ENCODE assay signal across 11 cellular contexts in genomic region chr19:17688853-17689595, GRCh38. TPM values are rescaled to one million over a fixed set of nuclear protein-coding genes. Genes with fewer than 3 reads are reported as not detected.
DNase-seq lines count a peak whose midpoint lies in the region; FAIRE-seq and TF ChIP-seq lines count a peak whose summit lies in the region.
"Had no signal": no experiment of that assay in that cellular context is flagged by ENCODE, and none has a peak within 500 bp of the region (broad histone marks: within the 10 kb centered on the region; RNA-seq: fewer than 3 reads in every experiment).

No MANE protein-coding gene starts in this region.

- peaks cover 23% of the 10 kb centered on the region for H4K20me1 ChIP-seq in neural progenitor cell (ENCODE audit: low read depth)

- H3K4me1 ChIP-seq in NT2/D1 (ENCODE audit: insufficient read depth, insufficient read length) (peaks cover 15% of the 10 kb centered on the region), endocrine pancreas (ENCODE audit: control insufficient read depth, insufficient read depth, low read length) (no peaks in the 10 kb centered on the region), neural progenitor cell (peaks cover 24% of the 10 kb centered on the region)

- DNase-seq in Calu3 (no peak), NT2/D1 (ENCODE audit: low read depth, low spot score) (no peak), neural progenitor cell (ENCODE audit: low spot score) (no peak), GDM1 (lab: John Stamatoyannopoulos, UW) (no peak), urothelium cell line (ENCODE audit: low spot score) (no peak), HEK293T (ENCODE audit: extremely low spot score) (no peak)

- BruUV-seq in Calu3 (replicated peaks; lab: Mats Ljungman, UMichigan), result no TSS peak

- TF ChIP-seq CTCF in Calu3 (IDR thresholded peaks at IDR 0.05; ENCODE audit: unreplicated experiment), result no peak
- no peak for TF ChIP-seq CTCF in neural progenitor cell (IDR thresholded peaks at IDR 0.05)

- CTCF ChIA-PET in Calu3 (lab: Charles Lee), result interaction anchor here (0.7 kb wide), 1 partner anchor 9 kb away, joined by 4 read pairs; no protein-coding TSS in a partner anchor
- CTCF ChIA-PET in HEK293T (lab: Yijun Ruan, JAX), result interaction anchor here (0.5 to 0.9 kb wide), 2 partner anchors 76 to 1010 kb away, joined by 3 to 8 read pairs; no protein-coding TSS in a partner anchor

- H3K4me2 ChIP-seq in neural progenitor cell, result peak overlapping the region; percentile 89
- H3K4me2 ChIP-seq: BLaER1 treated with 17β-estradiol and CSF1 and Interleukin-3, amounts not matched to agents 10 nM and 100 nM had no signal

- H3K9me3 ChIP-seq in NT2/D1 (ENCODE audit: insufficient read depth, low read length) (no peaks in the 10 kb centered on the region), endocrine pancreas (ENCODE audit: control insufficient read depth, low read length) (no peaks in the 10 kb centered on the region), neural progenitor cell (ENCODE audit: low read depth) (no peaks in the 10 kb centered on the region)
- H3K9me3 ChIP-seq: BLaER1 treated with 17β-estradiol and CSF1 and Interleukin-3, amounts not matched to agents 10 nM and 100 nM had no signal

- H3K9ac ChIP-seq in NT2/D1 (ENCODE audit: insufficient read length, low read depth) (peak overlapping the region; percentile 78), endocrine pancreas (ENCODE audit: control insufficient read depth, insufficient read depth, low read length) (peak overlapping the region; percentile 22), neural progenitor cell (no peak overlapping the region)
- H3K9ac ChIP-seq: BLaER1 treated with 17β-estradiol and CSF1 and Interleukin-3, amounts not matched to agents 10 nM and 100 nM had no signal

- no peaks in the 10 kb centered on the region for H3K27me3 ChIP-seq in NT2/D1 (ENCODE audit: insufficient read depth, insufficient read length)
- no peaks in the 10 kb centered on the region for H3K27me3 ChIP-seq in endocrine pancreas (ENCODE audit: control insufficient read depth, insufficient read depth, low read length)
- H3K27me3 ChIP-seq in neural progenitor cell, result peaks cover 29% of the 10 kb centered on the region

- H3K27ac Mint-ChIP-seq in Calu3 (ENCODE audit: unreplicated experiment) (no peak overlapping the region), neural progenitor cell (no peak overlapping the region)
- H3K27ac Mint-ChIP-seq: activated CD8-positive, alpha-beta T cell treated with anti-CD3 and anti-CD28 coated beads for 36 hours had no signal

- no peaks in the 10 kb centered on the region for H3K36me3 Mint-ChIP-seq in Calu3 (ENCODE audit: insufficient read depth, unreplicated experiment)
- no peaks in the 10 kb centered on the region for H3K36me3 Mint-ChIP-seq in neural progenitor cell

- no peaks in the 10 kb centered on the region for H3K79me2 ChIP-seq in neural progenitor cell (ENCODE audit: low read depth)

- no peak for FAIRE-seq in urothelium cell line (lab: Jason Lieb, UNC)
- FAIRE-seq: GM12878, TTC549 had no signal

- H3K9me3 Mint-ChIP-seq in Calu3 (ENCODE audit: low read depth, unreplicated experiment), result no peaks in the 10 kb centered on the region
- H3K9me3 Mint-ChIP-seq in neural progenitor cell, result no peaks in the 10 kb centered on the region
- H3K9me3 Mint-ChIP-seq: activated CD8-positive, alpha-beta T cell treated with anti-CD3 and anti-CD28 coated beads for 36 hours had no signal

- H3K4me1 Mint-ChIP-seq in Calu3 (ENCODE audit: low read depth, unreplicated experiment), result peaks cover 17% of the 10 kb centered on the region
- H3K4me1 Mint-ChIP-seq in neural progenitor cell, result peaks cover 25% of the 10 kb centered on the region

- H2AFZ ChIP-seq in neural progenitor cell (replicated peaks), result no peak overlapping the region

- peaks cover 68% of the 10 kb centered on the region for H3K27me3 Mint-ChIP-seq in Calu3 (ENCODE audit: unreplicated experiment)
- H3K27me3 Mint-ChIP-seq in neural progenitor cell (ENCODE audit: insufficient read depth, low read depth), result peaks cover 32% of the 10 kb centered on the region

- intact Hi-C loops in Calu3 (cut with micrococcal nuclease; ENCODE audit: unreplicated experiment), result no loop called here

- POLR2A ChIA-PET in HEK293T (lab: Yijun Ruan, JAX), result no interaction called here

- H3K4me3 Mint-ChIP-seq in Calu3 (ENCODE audit: low read depth, unreplicated experiment) (peak overlapping the region; percentile 20), neural progenitor cell (peak overlapping the region; percentile 81)
- H3K4me3 Mint-ChIP-seq: activated CD8-positive, alpha-beta T cell treated with anti-CD3 and anti-CD28 coated beads for 36 hours had no signal

- no peak overlapping the region for H3K27ac ChIP-seq in neural progenitor cell
- H3K27ac ChIP-seq: BLaER1 treated with 17β-estradiol and CSF1 and Interleukin-3, amounts not matched to agents 10 nM and 100 nM had no signal

- peaks cover 16% of the 10 kb centered on the region for H3F3A ChIP-seq in neural progenitor cell (ENCODE audit: low read depth)

- H3K4me3 ChIP-seq in NT2/D1 (ENCODE audit: insufficient read length, low read depth), result peak overlapping the region; percentile 87
- H3K4me3 ChIP-seq in endocrine pancreas (ENCODE audit: control insufficient read depth, insufficient read depth, low read length), result peak overlapping the region; percentile 50
- H3K4me3 ChIP-seq in neural progenitor cell, result no peak overlapping the region
- H3K4me3 ChIP-seq: BLaER1 treated with 17β-estradiol and CSF1 and Interleukin-3, amounts not matched to agents 10 nM and 100 nM; GM12878 had no signal

- no peaks in the 10 kb centered on the region for H3K36me3 ChIP-seq in NT2/D1 (ENCODE audit: insufficient read depth, insufficient read length, low read length)
- no peaks in the 10 kb centered on the region for H3K36me3 ChIP-seq in endocrine pancreas (ENCODE audit: control insufficient read depth, insufficient read depth, low read length)
- H3K36me3 ChIP-seq in neural progenitor cell, result no peaks in the 10 kb centered on the region
- H3K36me3 ChIP-seq: BLaER1 treated with 17β-estradiol and CSF1 and Interleukin-3, amounts not matched to agents 10 nM and 100 nM had no signal

TF ChIP-seq in HEK293T, 16 proteins besides CTCF, POLR2A, EP300 and RAD21:
- no peak for TF ChIP-seq TARDBP (IDR thresholded peaks at IDR 0.05)
- TF ChIP-seq ZNF384 (IDR thresholded peaks at IDR 0.05), result no peak
- no peak for TF ChIP-seq L3MBTL2 (conservative IDR thresholded peaks at IDR 0.05)
- TF ChIP-seq FOXM1 (IDR thresholded peaks at IDR 0.05; ENCODE audit: borderline replicate concordance), result no peak
- no peak for TF ChIP-seq SP1 (IDR thresholded peaks at IDR 0.05)
- TF ChIP-seq SUZ12 (IDR thresholded peaks at IDR 0.05), result no peak
- TF ChIP-seq FOXA1 (IDR thresholded peaks at IDR 0.05), result no peak
- TF ChIP-seq CTBP1 (IDR thresholded peaks at IDR 0.05; ENCODE audit: borderline replicate concordance), result no peak
- TF ChIP-seq FOXK2 (IDR thresholded peaks at IDR 0.05), result no peak
- TF ChIP-seq NFRKB (IDR thresholded peaks at IDR 0.05), result no peak
- TF ChIP-seq ELF4 (IDR thresholded peaks at IDR 0.05), result no peak
- TF ChIP-seq LEF1 (IDR thresholded peaks at IDR 0.05; ENCODE audit: borderline replicate concordance), result no peak
- TF ChIP-seq PKNOX1 (IDR thresholded peaks at IDR 0.05), result no peak
- TF ChIP-seq BHLHE40 (IDR thresholded peaks at IDR 0.05; ENCODE audit: borderline replicate concordance), result no peak
- TF ChIP-seq ARNT (IDR thresholded peaks at IDR 0.05), result no peak

RNA-seq across cellular contexts. Expression of gene UNC13A, which starts 0.9 kb away (rescaled TPM):
- 0.28 and 3.8 TPM in 2 replicates for total RNA-seq in Calu3 (2022)
- total RNA-seq in neural progenitor cell (ENCODE audit: low replicate concordance), result 0.77 and 1.3 TPM in 2 replicates
- total RNA-seq: activated CD8-positive, alpha-beta T cell treated with anti-CD3 and anti-CD28 coated beads for 36 hours had no signal

RNA-seq across cellular contexts. Expression of gene MAP1S, which starts 30.3 kb away (rescaled TPM):
- total RNA-seq in Calu3 (2022), result 57.1 and 59.5 TPM in 2 replicates
- total RNA-seq in neural progenitor cell (ENCODE audit: low replicate concordance), result 8.9 and 30.4 TPM in 2 replicates
